In genomic region chrX:46386511-46386910, GRCh38 we compare ENCODE assay signal across 14 cellular contexts.
DNase-seq lines count a peak whose midpoint lies in the region; ATAC-seq and TF ChIP-seq lines count a peak whose summit lies in the region.
"Had no signal": no experiment of that assay in that cellular context is flagged by ENCODE, and none has a peak within 500 bp of the region (broad histone marks: within the 10 kb centered on the region; RNA-seq: fewer than 3 reads in every experiment).

No MANE protein-coding gene starts in this region.

- POLR2A ChIA-PET in PC-9 (lab: Charles Lee; ENCODE audit: unreplicated experiment), result no interaction called here

- no peak for DNase-seq in AG09309 (ENCODE audit: low read depth)
- DNase-seq in PC-9, result no peak
- DNase-seq in fibroblast of villous mesenchyme (ENCODE audit: low read depth), result no peak
- DNase-seq in NK-92 treated with Interleukin-12 subunit alpha and Interleukin-12 subunit beta, amount 100 ng/mL, for 24 hours (lab: John Stamatoyannopoulos, UW), result no peak
- no peak for DNase-seq in SW 1271 (lab: John Stamatoyannopoulos, UW)
- no peak for DNase-seq in KG1 (lab: John Stamatoyannopoulos, UW)
- DNase-seq: activated CD4-positive, CD25-positive, alpha-beta regulatory T cell treated with anti-CD3 and anti-CD28 coated beads, Interleukin-2, amount 50 U/mL, for 72 hours; activated T-cell treated with anti-CD3 and anti-CD28 coated beads, Interleukin-2, amount 50 U/mL, for 48 hours; Karpas-422; mesenchymal stem cell; NCI-H2081 had no signal

- intact Hi-C loops in PC-9 (cut with micrococcal nuclease; ENCODE audit: unreplicated experiment), result no loop called here

- H3K4me1 ChIP-seq in PC-9 (replicated peaks; ENCODE audit: insufficient read depth), result no peaks in the 10 kb centered on the region

- H3F3A ChIP-seq in PC-9 (ENCODE audit: insufficient read depth, low read depth), result no peaks in the 10 kb centered on the region

- ATAC-seq in GM18909 (IDR thresholded peaks at IDR 0.05; ENCODE audit: poor library complexity, unreplicated experiment), result no peak

- no peaks in the 10 kb centered on the region for H3K9me2 ChIP-seq in PC-9 (ENCODE audit: insufficient read depth)

- H3K4me2 ChIP-seq in PC-9, result no peak overlapping the region

- H3K4me3 ChIP-seq in AG09309 (ENCODE audit: control insufficient read depth, low read depth, low read length), result no peak overlapping the region
- no peak overlapping the region for H3K4me3 ChIP-seq in PC-9
- H3K4me3 ChIP-seq in fibroblast of villous mesenchyme (ENCODE audit: low read depth, low read length), result no peak overlapping the region
- H3K4me3 ChIP-seq: coronary artery had no signal

- H3K27ac ChIP-seq in PC-9, result no peak overlapping the region
- H3K27ac ChIP-seq: coronary artery had no signal

- TF ChIP-seq CTCF in AG09309 (IDR thresholded peaks at IDR 0.05; ENCODE audit: control insufficient read depth, insufficient read depth, low read depth, low read length, missing control alignments), result peak; percentile 41
- TF ChIP-seq CTCF in GM12873 (IDR thresholded peaks at IDR 0.05; ENCODE audit: insufficient read depth, low read depth, low read length, missing control alignments), result peak; percentile 38
- peak; percentile 36; the same call in 1 of the 2 replicates for TF ChIP-seq CTCF in PC-9 (conservative IDR thresholded peaks at IDR 0.05)
- TF ChIP-seq CTCF in fibroblast of villous mesenchyme (IDR thresholded peaks at IDR 0.05; ENCODE audit: insufficient read depth, low read depth, low read length), result peak; percentile 41

- H3K9me3 ChIP-seq in PC-9 (ENCODE audit: insufficient read depth, low read depth), result no peaks in the 10 kb centered on the region

- no peaks in the 10 kb centered on the region for H3K36me3 ChIP-seq in PC-9 (ENCODE audit: low read depth)

- BruUV-seq in PC-9 (replicated peaks; lab: Mats Ljungman, UMichigan), result no TSS peak

- H2AFZ ChIP-seq in PC-9, result no peak overlapping the region

- no peaks in the 10 kb centered on the region for H4K20me1 ChIP-seq in PC-9 (ENCODE audit: insufficient read depth)

- H3K27me3 ChIP-seq in PC-9 (ENCODE audit: insufficient read depth, low read depth), result no peaks in the 10 kb centered on the region

- H3K79me2 ChIP-seq in PC-9 (ENCODE audit: low read depth), result no peaks in the 10 kb centered on the region

- CTCF ChIA-PET in PC-9 (lab: Charles Lee), result no interaction called here
